Comparison of ENCODE assay signal across 14 cellular contexts in the genomic region with DNA sequence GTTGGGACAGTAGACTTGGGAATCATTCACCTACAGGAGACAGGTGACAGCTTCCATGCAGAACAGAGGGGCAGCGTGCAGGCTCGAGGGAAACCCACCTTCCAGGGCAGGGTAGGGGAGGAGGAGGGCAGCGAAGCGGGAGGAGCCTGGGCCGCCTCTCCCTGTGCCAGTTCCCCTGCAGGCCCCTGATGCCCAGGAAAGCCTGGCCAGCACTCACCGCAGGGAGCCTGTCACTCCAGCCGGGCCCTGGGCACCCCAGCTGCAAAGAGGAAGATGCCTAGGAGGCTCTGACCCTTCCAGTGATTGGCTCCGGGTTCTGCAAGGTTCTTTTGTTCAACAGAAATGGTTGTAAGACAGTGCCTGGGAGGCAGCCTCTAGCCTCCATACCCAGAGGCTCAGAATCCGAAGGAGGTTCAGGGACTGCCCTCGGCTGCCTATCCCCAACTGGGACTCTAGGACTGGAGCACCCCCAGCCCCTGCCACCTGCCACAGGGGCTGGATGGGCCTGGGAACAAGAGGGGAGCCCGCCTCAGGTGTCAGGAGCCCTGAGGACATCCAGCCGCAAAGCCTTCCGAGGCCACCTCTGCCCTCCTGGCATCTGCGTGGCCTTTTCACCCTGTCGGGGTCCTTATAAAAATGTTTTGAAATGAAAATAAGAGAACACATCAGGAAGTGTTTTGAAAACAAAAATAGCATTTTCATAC.
DNase-seq lines count a peak whose midpoint lies in the region; ATAC-seq and TF ChIP-seq lines count a peak whose summit lies in the region.
"Had no signal": no experiment of that assay in that cellular context is flagged by ENCODE, and none has a peak within 500 bp of the region (broad histone marks: within the 10 kb centered on the region; RNA-seq: fewer than 3 reads in every experiment).

No MANE protein-coding gene starts in this region.

- peak; percentile 38 for DNase-seq in activated CD8-positive, alpha-beta memory T cell treated with anti-CD3 and anti-CD28 coated beads for 24 hours
- no peak for DNase-seq in activated CD8-positive, alpha-beta memory T cell treated with anti-CD3 and anti-CD28 coated beads, Interleukin-2, amount 50 U/mL, for 4 hours
- DNase-seq in ecto neural progenitor cell (ENCODE audit: low spot score) (peak; percentile 24), neuronal stem cell (ENCODE audit: low spot score) (no peak), testis (peak; percentile 6)
- DNase-seq: Caco-2; CD8-positive, alpha-beta memory T cell; DND-41; GDM1 had no signal

- H3K18ac ChIP-seq in neuronal stem cell (ENCODE audit: low read length): no peak overlapping the region

- H2BK12ac ChIP-seq in neuronal stem cell (ENCODE audit: low read length): no peak overlapping the region

- intact Hi-C loops in testis (cut with DNase I; ENCODE audit: low total_unique reads): no loop called here

- no peaks in the 10 kb centered on the region for H3K79me1 ChIP-seq in neuronal stem cell (ENCODE audit: low read depth, low read length)

- H4K91ac ChIP-seq in neuronal stem cell (ENCODE audit: low read depth, low read length, poor library complexity): no peak overlapping the region

- H2AK5ac ChIP-seq in neuronal stem cell (ENCODE audit: low read depth, low read length): no peak overlapping the region

- H3K4me2 ChIP-seq in neuronal stem cell (ENCODE audit: insufficient read depth, low read length, poor library complexity, severe bottlenecking): no peak overlapping the region
- H3K4me2 ChIP-seq: BLaER1 had no signal

- H3K4me3 ChIP-seq in neuronal stem cell (ENCODE audit: low read length in 2 of 2) (no peak overlapping the region), testis (no peak overlapping the region), gastroesophageal sphincter (no peak overlapping the region)
- H3K4me3 ChIP-seq: BLaER1 had no signal

- H2AFZ ChIP-seq in neuronal stem cell (ENCODE audit: low read length): no peak overlapping the region

- H2BK5ac ChIP-seq in neuronal stem cell (ENCODE audit: low read length): no peak overlapping the region

- H3K4me1 ChIP-seq in neuronal stem cell (ENCODE audit: control insufficient read depth in 2 of 2, insufficient read depth in 1 of 2, low read depth in 1 of 2, low read length in 2 of 2): no peaks in the 10 kb centered on the region
- H3K4me1 ChIP-seq in testis: no peaks in the 10 kb centered on the region
- H3K4me1 ChIP-seq in gastroesophageal sphincter: no peaks in the 10 kb centered on the region
- H3K4me1 ChIP-seq: BLaER1, Caco-2 had no signal

- no peak overlapping the region for H3K27ac ChIP-seq in neuronal stem cell (replicated peaks; ENCODE audit: low read length)
- H3K27ac ChIP-seq in testis: no peak overlapping the region
- no peak overlapping the region for H3K27ac ChIP-seq in gastroesophageal sphincter
- H3K27ac ChIP-seq: 22Rv1, BLaER1 had no signal

- H3K27me3 ChIP-seq in neuronal stem cell (ENCODE audit: control insufficient read depth in 3 of 3, insufficient read depth in 3 of 3, low read depth in 1 of 3, low read length in 3 of 3) (no peaks in the 10 kb centered on the region), testis (no peaks in the 10 kb centered on the region), gastroesophageal sphincter (no peaks in the 10 kb centered on the region)
- H3K27me3 ChIP-seq: BLaER1 had no signal

- no peak overlapping the region for H3K14ac ChIP-seq in neuronal stem cell (ENCODE audit: low read length)

- no CpG with 5 or more reads among the region's 15 CpGs for WGBS in neuronal stem cell (ENCODE audit: extremely low coverage in 2 of 2, insufficient read length in 2 of 2, insufficient replicate concordance in 1 of 2), 2 donors
- WGBS in testis, 2 donors: 82 to 87% methylated on average over 9 to 15 of the region's 15 CpGs
- 77 to 91% methylated on average over 3 to 5 of the region's 15 CpGs for WGBS in gastroesophageal sphincter (ENCODE audit: low coverage in 1 of 2), 2 donors

- no peak overlapping the region for H3K23ac ChIP-seq in neuronal stem cell (ENCODE audit: low read depth, low read length, poor library complexity)

- no peak for TF ChIP-seq POLR2A in testis (IDR thresholded peaks at IDR 0.05)
- no peak for TF ChIP-seq POLR2A in gastroesophageal sphincter (IDR thresholded peaks at IDR 0.05)

- ATAC-seq in HG03159 (IDR thresholded peaks at IDR 0.05; ENCODE audit: unreplicated experiment) (no peak), gastroesophageal sphincter (no peak), GM18870 (IDR thresholded peaks at IDR 0.05; ENCODE audit: unreplicated experiment) (no peak)

- no peak for TF ChIP-seq EP300 in gastroesophageal sphincter (IDR thresholded peaks at IDR 0.05)

- no peak overlapping the region for H2BK120ac ChIP-seq in neuronal stem cell (ENCODE audit: low read depth, low read length)

- H3K9me3 ChIP-seq in neuronal stem cell (replicated peaks in 1 of 2; ENCODE audit: control insufficient read depth in 2 of 2, insufficient read depth in 1 of 2, low read depth in 1 of 2, low read length in 2 of 2): peaks cover 0 to 2% of the 10 kb centered on the region in 2 donors
- no peaks in the 10 kb centered on the region for H3K9me3 ChIP-seq in testis
- no peaks in the 10 kb centered on the region for H3K9me3 ChIP-seq in gastroesophageal sphincter
- H3K9me3 ChIP-seq: Caco-2 had no signal

- no peak for TF ChIP-seq CTCF in testis (IDR thresholded peaks at IDR 0.05)
- no peak for TF ChIP-seq CTCF in gastroesophageal sphincter (IDR thresholded peaks at IDR 0.05)

- no peak overlapping the region for H2BK15ac ChIP-seq in neuronal stem cell (ENCODE audit: low read length)

- no peak overlapping the region for H3K4ac ChIP-seq in neuronal stem cell (ENCODE audit: low read length)

- peak overlapping the region; percentile 3 for H3K9ac ChIP-seq in neuronal stem cell (ENCODE audit: low read depth, low read length, poor library complexity)
- H3K9ac ChIP-seq: BLaER1 had no signal

- H3K36me3 ChIP-seq in neuronal stem cell (replicated peaks in 1 of 2; ENCODE audit: control insufficient read depth in 2 of 2, insufficient read depth in 2 of 2, low read length in 2 of 2) (no peaks in the 10 kb centered on the region), testis (ENCODE audit: low read depth, missing control alignments) (no peaks in the 10 kb centered on the region), gastroesophageal sphincter (no peaks in the 10 kb centered on the region)

- no peak overlapping the region for H4K8ac ChIP-seq in neuronal stem cell (ENCODE audit: low read depth, low read length)

Comparison
In these comparisons a context has a peak if more than half of its experiments do, and no peak if none do; other contexts are left out.
1. DNase-seq: peak in activated CD8-positive, alpha-beta memory T cell treated with anti-CD3 and anti-CD28 coated beads for 24 hours (single experiment), ecto neural progenitor cell (single experiment) and testis (single experiment); none in activated CD8-positive, alpha-beta memory T cell treated with anti-CD3 and anti-CD28 coated beads, Interleukin-2, amount 50 U/mL, for 4 hours (single experiment) and neuronal stem cell (single experiment).